In the genomic region with DNA sequence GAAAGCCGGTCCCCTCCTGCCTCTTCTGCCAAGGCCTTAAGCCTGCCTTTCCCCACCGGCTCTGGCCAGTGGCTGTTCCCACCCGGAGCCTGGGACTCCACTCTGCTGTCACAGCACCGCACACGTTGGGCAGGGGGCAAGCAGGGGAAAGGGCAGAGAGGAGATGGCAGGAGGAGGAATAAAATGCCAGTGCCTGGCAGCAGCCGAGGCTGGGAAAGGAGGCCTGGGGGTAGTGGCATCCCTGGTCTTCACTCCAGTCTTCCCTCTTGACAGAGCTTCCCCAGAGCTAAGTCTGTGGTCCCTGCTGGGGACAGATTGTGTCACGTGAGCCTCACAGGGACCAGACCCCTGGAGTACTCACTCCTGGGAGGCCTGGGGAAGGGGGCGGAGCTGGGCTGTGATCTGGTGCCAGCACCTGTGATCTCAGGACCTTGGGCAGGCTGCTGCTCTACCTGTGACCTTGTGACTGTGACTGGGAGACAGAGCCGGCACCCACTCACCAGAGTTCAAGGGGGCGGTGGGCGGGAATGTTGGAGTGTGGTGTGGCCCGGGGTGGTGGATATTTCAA, we compare ENCODE assay signal across 1 cellular context.
TF ChIP-seq lines count a peak whose summit lies in the region.

No MANE protein-coding gene starts in this region.

TF ChIP-seq in HepG2, 621 proteins besides CTCF, POLR2A, EP300 and RAD21 (continued from another document and continues in another):
- TF ChIP-seq, protein P1, sequence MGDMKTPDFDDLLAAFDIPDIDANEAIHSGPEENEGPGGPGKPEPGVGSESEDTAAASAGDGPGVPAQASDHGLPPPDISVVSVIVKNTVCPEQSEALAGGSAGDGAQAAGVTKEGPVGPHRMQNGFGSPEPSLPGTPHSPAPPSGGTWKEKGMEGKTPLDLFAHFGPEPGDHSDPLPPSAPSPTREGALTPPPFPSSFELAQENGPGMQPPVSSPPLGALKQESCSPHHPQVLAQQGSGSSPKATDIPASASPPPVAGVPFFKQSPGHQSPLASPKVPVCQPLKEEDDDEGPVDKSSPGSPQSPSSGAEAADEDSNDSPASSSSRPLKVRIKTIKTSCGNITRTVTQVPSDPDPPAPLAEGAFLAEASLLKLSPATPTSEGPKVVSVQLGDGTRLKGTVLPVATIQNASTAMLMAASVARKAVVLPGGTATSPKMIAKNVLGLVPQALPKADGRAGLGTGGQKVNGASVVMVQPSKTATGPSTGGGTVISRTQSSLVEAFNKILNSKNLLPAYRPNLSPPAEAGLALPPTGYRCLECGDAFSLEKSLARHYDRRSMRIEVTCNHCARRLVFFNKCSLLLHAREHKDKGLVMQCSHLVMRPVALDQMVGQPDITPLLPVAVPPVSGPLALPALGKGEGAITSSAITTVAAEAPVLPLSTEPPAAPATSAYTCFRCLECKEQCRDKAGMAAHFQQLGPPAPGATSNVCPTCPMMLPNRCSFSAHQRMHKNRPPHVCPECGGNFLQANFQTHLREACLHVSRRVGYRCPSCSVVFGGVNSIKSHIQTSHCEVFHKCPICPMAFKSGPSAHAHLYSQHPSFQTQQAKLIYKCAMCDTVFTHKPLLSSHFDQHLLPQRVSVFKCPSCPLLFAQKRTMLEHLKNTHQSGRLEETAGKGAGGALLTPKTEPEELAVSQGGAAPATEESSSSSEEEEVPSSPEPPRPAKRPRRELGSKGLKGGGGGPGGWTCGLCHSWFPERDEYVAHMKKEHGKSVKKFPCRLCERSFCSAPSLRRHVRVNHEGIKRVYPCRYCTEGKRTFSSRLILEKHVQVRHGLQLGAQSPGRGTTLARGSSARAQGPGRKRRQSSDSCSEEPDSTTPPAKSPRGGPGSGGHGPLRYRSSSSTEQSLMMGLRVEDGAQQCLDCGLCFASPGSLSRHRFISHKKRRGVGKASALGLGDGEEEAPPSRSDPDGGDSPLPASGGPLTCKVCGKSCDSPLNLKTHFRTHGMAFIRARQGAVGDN (CRISPR knock-in tag; IDR thresholded peaks at IDR 0.05), result peak; percentile 61
- TF ChIP-seq ZNF777 (CRISPR knock-in tag; IDR thresholded peaks at IDR 0.05) (peak; percentile 28; the same call in 1 of the 2 replicates), SNRNP70 (IDR thresholded peaks at IDR 0.05; ENCODE audit: low read depth, low read length) (no peak), ZBTB8A (CRISPR knock-in tag; IDR thresholded peaks at IDR 0.05; ENCODE audit: borderline replicate concordance, low read depth) (0 out of 2 replicates have a peak, but pooled peaks have one; percentile 28), ZMYM2 (CRISPR knock-in tag; IDR thresholded peaks at IDR 0.05) (peak; percentile 62; the same call in 1 of the 2 replicates), ZNF629 (CRISPR knock-in tag; conservative IDR thresholded peaks at IDR 0.05) (peak; percentile 55; the same call in 1 of the 2 replicates), IKZF1 (IDR thresholded peaks at IDR 0.05) (no peak), ZSCAN29 (CRISPR knock-in tag; conservative IDR thresholded peaks at IDR 0.05) (peak; percentile 39; the same call in 1 of the 2 replicates), ZNF879 (CRISPR knock-in tag; IDR thresholded peaks at IDR 0.05) (no peak), AFF4 (CRISPR knock-in tag; IDR thresholded peaks at IDR 0.05) (peak; percentile 51; the same call in 1 of the 2 replicates), CCDC6 (CRISPR knock-in tag; IDR thresholded peaks at IDR 0.05) (peak; percentile 51), ZBTB7A (CRISPR knock-in tag; IDR thresholded peaks at IDR 0.05) (peak; percentile 92; the same call in 1 of the 2 replicates), DMAP1 (CRISPR knock-in tag; IDR thresholded peaks at IDR 0.05) (peak; percentile 52; the same call in 1 of the 2 replicates), HMG20A (CRISPR knock-in tag; IDR thresholded peaks at IDR 0.05; ENCODE audit: borderline replicate concordance) (peak; percentile 80; the same call in 1 of the 2 replicates), ZFY (CRISPR knock-in tag; IDR thresholded peaks at IDR 0.05) (peak; percentile 66), ATF7 (IDR thresholded peaks at IDR 0.05) (no peak), ATF7 (CRISPR knock-in tag; IDR thresholded peaks at IDR 0.05) (peak; percentile 92), KDM3A (CRISPR knock-in tag; IDR thresholded peaks at IDR 0.05; ENCODE audit: low read depth) (0 out of 2 replicates have a peak, but pooled peaks have one; percentile 18), IRF2 (CRISPR knock-in tag; IDR thresholded peaks at IDR 0.05) (peak; percentile 51; the same call in 1 of the 2 replicates), BCL6 (CRISPR knock-in tag; IDR thresholded peaks at IDR 0.05) (peak; percentile 88), ZNF800 (CRISPR knock-in tag; IDR thresholded peaks at IDR 0.05) (peak; percentile 80), ZNF770 (CRISPR knock-in tag; IDR thresholded peaks at IDR 0.05) (peak; percentile 83), ZMYM4 (CRISPR knock-in tag; IDR thresholded peaks at IDR 0.05) (no peak), IRX3 (CRISPR knock-in tag; IDR thresholded peaks at IDR 0.05; ENCODE audit: borderline replicate concordance, low read depth) (no peak), MYPOP (CRISPR knock-in tag; IDR thresholded peaks at IDR 0.05) (no peak; the same call in 1 of the 2 replicates), JUND (CRISPR knock-in tag; IDR thresholded peaks at IDR 0.05) (peak; percentile 49; the same call in 1 of the 2 replicates), ZNF274 (CRISPR knock-in tag; IDR thresholded peaks at IDR 0.05) (peak; percentile 53; the same call in 1 of the 2 replicates)
- TF ChIP-seq, protein P2, sequence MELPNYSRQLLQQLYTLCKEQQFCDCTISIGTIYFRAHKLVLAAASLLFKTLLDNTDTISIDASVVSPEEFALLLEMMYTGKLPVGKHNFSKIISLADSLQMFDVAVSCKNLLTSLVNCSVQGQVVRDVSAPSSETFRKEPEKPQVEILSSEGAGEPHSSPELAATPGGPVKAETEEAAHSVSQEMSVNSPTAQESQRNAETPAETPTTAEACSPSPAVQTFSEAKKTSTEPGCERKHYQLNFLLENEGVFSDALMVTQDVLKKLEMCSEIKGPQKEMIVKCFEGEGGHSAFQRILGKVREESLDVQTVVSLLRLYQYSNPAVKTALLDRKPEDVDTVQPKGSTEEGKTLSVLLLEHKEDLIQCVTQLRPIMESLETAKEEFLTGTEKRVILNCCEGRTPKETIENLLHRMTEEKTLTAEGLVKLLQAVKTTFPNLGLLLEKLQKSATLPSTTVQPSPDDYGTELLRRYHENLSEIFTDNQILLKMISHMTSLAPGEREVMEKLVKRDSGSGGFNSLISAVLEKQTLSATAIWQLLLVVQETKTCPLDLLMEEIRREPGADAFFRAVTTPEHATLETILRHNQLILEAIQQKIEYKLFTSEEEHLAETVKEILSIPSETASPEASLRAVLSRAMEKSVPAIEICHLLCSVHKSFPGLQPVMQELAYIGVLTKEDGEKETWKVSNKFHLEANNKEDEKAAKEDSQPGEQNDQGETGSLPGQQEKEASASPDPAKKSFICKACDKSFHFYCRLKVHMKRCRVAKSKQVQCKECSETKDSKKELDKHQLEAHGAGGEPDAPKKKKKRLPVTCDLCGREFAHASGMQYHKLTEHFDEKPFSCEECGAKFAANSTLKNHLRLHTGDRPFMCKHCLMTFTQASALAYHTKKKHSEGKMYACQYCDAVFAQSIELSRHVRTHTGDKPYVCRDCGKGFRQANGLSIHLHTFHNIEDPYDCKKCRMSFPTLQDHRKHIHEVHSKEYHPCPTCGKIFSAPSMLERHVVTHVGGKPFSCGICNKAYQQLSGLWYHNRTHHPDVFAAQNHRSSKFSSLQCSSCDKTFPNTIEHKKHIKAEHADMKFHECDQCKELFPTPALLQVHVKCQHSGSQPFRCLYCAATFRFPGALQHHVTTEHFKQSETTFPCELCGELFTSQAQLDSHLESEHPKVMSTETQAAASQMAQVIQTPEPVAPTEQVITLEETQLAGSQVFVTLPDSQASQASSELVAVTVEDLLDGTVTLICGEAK (IDR thresholded peaks at IDR 0.05), result no peak
- TF ChIP-seq, protein P2 (CRISPR knock-in tag; IDR thresholded peaks at IDR 0.05), result peak; percentile 47; the same call in 1 of the 2 replicates
- TF ChIP-seq, protein P3, sequence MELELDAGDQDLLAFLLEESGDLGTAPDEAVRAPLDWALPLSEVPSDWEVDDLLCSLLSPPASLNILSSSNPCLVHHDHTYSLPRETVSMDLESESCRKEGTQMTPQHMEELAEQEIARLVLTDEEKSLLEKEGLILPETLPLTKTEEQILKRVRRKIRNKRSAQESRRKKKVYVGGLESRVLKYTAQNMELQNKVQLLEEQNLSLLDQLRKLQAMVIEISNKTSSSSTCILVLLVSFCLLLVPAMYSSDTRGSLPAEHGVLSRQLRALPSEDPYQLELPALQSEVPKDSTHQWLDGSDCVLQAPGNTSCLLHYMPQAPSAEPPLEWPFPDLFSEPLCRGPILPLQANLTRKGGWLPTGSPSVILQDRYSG (CRISPR knock-in tag; IDR thresholded peaks at IDR 0.05), result no peak
